Comparison of ENCODE assay signal across 22 cellular contexts in genomic region chr1:35172022-35172421, GRCh38.
"Had no signal": no experiment of that assay in that cellular context is flagged by ENCODE, and none has a peak within 500 bp of the region (broad histone marks: within the 10 kb centered on the region; RNA-seq: fewer than 3 reads in every experiment).

No MANE protein-coding gene starts in this region.

- H3K4me3 Mint-ChIP-seq: activated naive CD8-positive, alpha-beta T cell treated with anti-CD3 and anti-CD28 coated beads, Interleukin-2, amount 50 U/mL, for 24 hours; activated T-helper 1 cell treated with anti-CD3 and anti-CD28 coated beads, Interleukin-12 subunit alpha, Interleukin-12 subunit beta, Interleukin-2, Interleukin-4 antibody, amounts not matched to agents 30 ng/mL and 10 ng/mL and 1 ng/mL, durations not matched to agents 14 hours and 24 hours and 36 hours had no signal

- DNase-seq: activated CD4-positive, alpha-beta T cell treated with anti-CD3 and anti-CD28 coated beads for 48 hours; activated CD4-positive, alpha-beta T cell treated with anti-CD3 and anti-CD28 coated beads, Interleukin-2, amount 50 U/mL, for 4 hours; activated CD8-positive, alpha-beta memory T cell treated with anti-CD3 and anti-CD28 coated beads for 24 hours; activated effector memory CD4-positive, alpha-beta T cell treated with Interleukin-2 at 50 U/mL for 16 hours; activated naive CD4-positive, alpha-beta T cell treated with Interleukin-2 at 50 U/mL for 16 hours; activated naive CD8-positive, alpha-beta T cell treated with anti-CD3 and anti-CD28 coated beads, Interleukin-2, amount 50 U/mL, for 24 hours; amniotic stem cell; body of pancreas; central memory CD4-positive, alpha-beta T cell; Kasumi-1; NCI-H1105 treated with DMSO at 0.1 percent for 48 hours; NCI-H1436 treated with DMSO at 0.1 percent for 48 hours; NCI-H187 treated with DMSO at 0.1 percent for 48 hours; NCI-H2081 treated with DMSO at 0.1 percent for 48 hours; NCI-H446; NCI-H524 treated with DMSO at 0.1 percent for 48 hours; NCI-H748 treated with DMSO at 0.1 percent for 48 hours; SW 1271 had no signal

- H3K27me3 Mint-ChIP-seq: activated naive CD8-positive, alpha-beta T cell treated with anti-CD3 and anti-CD28 coated beads, Interleukin-2, amount 50 U/mL, for 24 hours had no signal

- H3K9me3 Mint-ChIP-seq: activated naive CD4-positive, alpha-beta T cell treated with anti-CD3 and anti-CD28 coated beads, Interleukin-2, amount 50 U/mL, for 72 hours; activated naive CD8-positive, alpha-beta T cell treated with anti-CD3 and anti-CD28 coated beads, Interleukin-2, amount 50 U/mL, for 24 hours; activated T-helper 1 cell treated with anti-CD3 and anti-CD28 coated beads, Interleukin-12 subunit alpha, Interleukin-12 subunit beta, Interleukin-2, Interleukin-4 antibody, amounts not matched to agents 30 ng/mL and 10 ng/mL and 1 ng/mL, durations not matched to agents 14 hours and 24 hours and 36 hours had no signal

- H3K27ac Mint-ChIP-seq: activated naive CD8-positive, alpha-beta T cell treated with anti-CD3 and anti-CD28 coated beads, Interleukin-2, amount 50 U/mL, for 24 hours; activated T-helper 1 cell treated with anti-CD3 and anti-CD28 coated beads, Interleukin-12 subunit alpha, Interleukin-12 subunit beta, Interleukin-2, Interleukin-4 antibody, amounts not matched to agents 30 ng/mL and 10 ng/mL and 1 ng/mL, durations not matched to agents 14 hours and 24 hours and 36 hours had no signal

- H3K4me1 Mint-ChIP-seq: activated naive CD8-positive, alpha-beta T cell treated with anti-CD3 and anti-CD28 coated beads, Interleukin-2, amount 50 U/mL, for 24 hours had no signal

- ATAC-seq: activated CD4-positive, CD25-positive, alpha-beta regulatory T cell treated with anti-CD3 and anti-CD28 coated beads, Interleukin-2, amount 50 U/mL, for 24 hours; activated naive CD8-positive, alpha-beta T cell treated with anti-CD3 and anti-CD28 coated beads, Interleukin-2, amount 50 U/mL, for 24 hours; Right ventricle myocardium inferior had no signal
